11 cellular contexts compared by ENCODE assay signal in genomic region chr2:127173073-127173472, GRCh38. TPM values are rescaled to one million over a fixed set of nuclear protein-coding genes. Genes with fewer than 3 reads are reported as not detected.
A peak's percentile ranks its signal among the peaks of the same experiment; 100 is the strongest.
DNase-seq lines count a peak whose midpoint lies in the region; ATAC-seq and TF ChIP-seq lines count a peak whose summit lies in the region.
"Had no signal": no experiment of that assay in that cellular context is flagged by ENCODE, and none has a peak within 500 bp of the region (broad histone marks: within the 10 kb centered on the region; RNA-seq: fewer than 3 reads in every experiment).

No MANE protein-coding gene starts in this region.

- peak overlapping the region; percentile 25 for H3K27ac ChIP-seq in RWPE2 (ENCODE audit: poor library complexity, severe bottlenecking)
- no peak overlapping the region for H3K27ac ChIP-seq in fibroblast of lung (ENCODE audit: insufficient read depth, low read length)
- H3K27ac ChIP-seq in neuronal stem cell (replicated peaks; ENCODE audit: low read length) = no peak overlapping the region
- H3K27ac ChIP-seq: tibial artery had no signal

- H3K9me3 ChIP-seq in RWPE2 (ENCODE audit: severe bottlenecking) = no peaks in the 10 kb centered on the region
- H3K9me3 ChIP-seq in fibroblast of lung (ENCODE audit: control insufficient read depth, insufficient read depth, low read depth, low read length) = no peaks in the 10 kb centered on the region
- H3K9me3 ChIP-seq in neuronal stem cell (replicated peaks in 1 of 2; ENCODE audit: control insufficient read depth in 2 of 2, insufficient read depth in 1 of 2, low read depth in 1 of 2, low read length in 2 of 2) = no peaks in the 10 kb centered on the region
- H3K9me3 ChIP-seq: tibial artery had no signal

- peak; percentile 86 for ATAC-seq in RWPE2 (ENCODE audit: low read depth)

- H3K4me3 ChIP-seq in RWPE2 (ENCODE audit: severe bottlenecking) (no peak overlapping the region), fibroblast of lung (replicated peaks in 1 of 4; ENCODE audit: control extremely low read depth in 1 of 4, insufficient read depth in 1 of 4, low read depth in 3 of 4, low read length in 4 of 4) (no peak overlapping the region), neuronal stem cell (ENCODE audit: low read length in 2 of 2) (no peak overlapping the region)
- H3K4me3 ChIP-seq: tibial artery had no signal

- no peak overlapping the region for H2BK5ac ChIP-seq in neuronal stem cell (ENCODE audit: low read length)

- no peak overlapping the region for H4K8ac ChIP-seq in neuronal stem cell (ENCODE audit: low read depth, low read length)

- no peaks in the 10 kb centered on the region for H4K20me1 ChIP-seq in fibroblast of lung (ENCODE audit: control insufficient read depth, extremely low read depth, insufficient read depth, low read length)

- H3K36me3 ChIP-seq in RWPE2 (ENCODE audit: low read depth) = no peaks in the 10 kb centered on the region
- H3K36me3 ChIP-seq in fibroblast of lung (ENCODE audit: control insufficient read depth, insufficient read depth, low read length) = no peaks in the 10 kb centered on the region
- no peaks in the 10 kb centered on the region for H3K36me3 ChIP-seq in neuronal stem cell (replicated peaks in 1 of 2; ENCODE audit: control insufficient read depth in 2 of 2, insufficient read depth in 2 of 2, low read length in 2 of 2)
- H3K36me3 ChIP-seq: tibial artery had no signal

- no peak overlapping the region for H2BK15ac ChIP-seq in neuronal stem cell (ENCODE audit: low read length)

- no peaks in the 10 kb centered on the region for H3K79me1 ChIP-seq in neuronal stem cell (ENCODE audit: low read depth, low read length)

- no peak overlapping the region for H2BK12ac ChIP-seq in neuronal stem cell (ENCODE audit: low read length)

- no peak overlapping the region for H3K9ac ChIP-seq in fibroblast of lung (ENCODE audit: insufficient read depth, low read length)
- H3K9ac ChIP-seq in neuronal stem cell (ENCODE audit: low read depth, low read length, poor library complexity) = no peak overlapping the region

- H2AFZ ChIP-seq in fibroblast of lung (ENCODE audit: low read length) = no peak overlapping the region
- H2AFZ ChIP-seq in neuronal stem cell (ENCODE audit: low read length) = peak overlapping the region; percentile 11

- H3K4me1 ChIP-seq in RWPE2 (ENCODE audit: insufficient read depth, poor library complexity, severe bottlenecking) (peaks cover 10% of the 10 kb centered on the region), fibroblast of lung (ENCODE audit: control insufficient read depth, extremely low read depth, insufficient read depth, low read length) (peaks cover 3% of the 10 kb centered on the region), neuronal stem cell (ENCODE audit: control insufficient read depth in 2 of 2, insufficient read depth in 1 of 2, low read depth in 1 of 2, low read length in 2 of 2) (peaks cover 0 to 5% of the 10 kb centered on the region in 2 donors)

- no peak overlapping the region for H2BK120ac ChIP-seq in neuronal stem cell (ENCODE audit: low read depth, low read length)

- H2AK5ac ChIP-seq in neuronal stem cell (ENCODE audit: low read depth, low read length) = no peak overlapping the region

- no peak overlapping the region for H3K4ac ChIP-seq in neuronal stem cell (ENCODE audit: low read length)

- H3K79me2 ChIP-seq in fibroblast of lung (ENCODE audit: control insufficient read depth, insufficient read depth, low read length) = no peaks in the 10 kb centered on the region

- H3K23ac ChIP-seq in neuronal stem cell (ENCODE audit: low read depth, low read length, poor library complexity) = no peak overlapping the region

- H4K91ac ChIP-seq in neuronal stem cell (ENCODE audit: low read depth, low read length, poor library complexity) = no peak overlapping the region

- H3K27me3 ChIP-seq in RWPE2 (ENCODE audit: insufficient read depth, poor library complexity, severe bottlenecking) (no peaks in the 10 kb centered on the region), fibroblast of lung (ENCODE audit: control insufficient read depth, insufficient read depth, low read length) (no peaks in the 10 kb centered on the region), neuronal stem cell (ENCODE audit: control insufficient read depth in 3 of 3, insufficient read depth in 3 of 3, low read depth in 1 of 3, low read length in 3 of 3) (no peaks in the 10 kb centered on the region)
- H3K27me3 ChIP-seq: tibial artery had no signal

- no CpG with 5 or more reads among the region's 6 CpGs for WGBS in neuronal stem cell (ENCODE audit: extremely low coverage in 2 of 2, insufficient read length in 2 of 2, insufficient replicate concordance in 1 of 2), 2 donors

- H3K18ac ChIP-seq in neuronal stem cell (ENCODE audit: low read length) = no peak overlapping the region

- no peak overlapping the region for H3K4me2 ChIP-seq in fibroblast of lung (ENCODE audit: extremely low read depth, insufficient read depth, low read length)
- no peak overlapping the region for H3K4me2 ChIP-seq in neuronal stem cell (ENCODE audit: insufficient read depth, low read length, poor library complexity, severe bottlenecking)

- DNase-seq in AG20443 (ENCODE audit: low spot score) = peak; percentile 86
- DNase-seq in RWPE2 (ENCODE audit: low spot score) = no peak
- DNase-seq in fibroblast of lung (ENCODE audit: low read depth in 2 of 2) = peak; percentile 92 to 94
- DNase-seq in neuronal stem cell (ENCODE audit: low spot score) = no peak
- DNase-seq in NCI-H748 treated with DMSO at 0.1 percent for 48 hours (lab: John Stamatoyannopoulos, UW) = no peak
- DNase-seq in DMS53 (lab: John Stamatoyannopoulos, UW) = no peak
- no peak for DNase-seq in NCI-H1105 treated with DMSO at 0.1 percent for 48 hours (lab: John Stamatoyannopoulos, UW)
- DNase-seq in SKM-1 treated with dmso at 0.1 percent for 144 hours (lab: John Stamatoyannopoulos, UW; ENCODE audit: unreplicated experiment) = no peak
- DNase-seq: C1 segment of cervical spinal cord, glutamatergic neuron had no signal

- TF ChIP-seq CTCF in RWPE2 (IDR thresholded peaks at IDR 0.05; ENCODE audit: poor library complexity, severe bottlenecking) (no peak), fibroblast of lung (conservative IDR thresholded peaks at IDR 0.05 in 1 of 2, IDR thresholded peaks at IDR 0.05 in 1 of 2; ENCODE audit: low read depth in 1 of 2, low read length in 2 of 2) (no peak)

- no peak overlapping the region for H3K14ac ChIP-seq in neuronal stem cell (ENCODE audit: low read length)

RNA-seq across cellular contexts. Expression of gene CYP27C1, which starts 47.0 kb away (rescaled TPM):
- not detected in 2 replicates for total RNA-seq in fibroblast of lung
- polyA plus RNA-seq in fibroblast of lung = 0.07 TPM in 1 of 2 replicates, not detected in the other
- polyA plus RNA-seq in fibroblast of lung (2012) = 0.09 TPM in 1 of 2 replicates, not detected in the other
- not detected in 2 replicates for polyA minus RNA-seq in fibroblast of lung (ENCODE audit: low replicate concordance)
- 3.7 TPM for polyA plus RNA-seq in neuronal stem cell (2013, experiment 1 of 2)
- 4.0 TPM for polyA plus RNA-seq in neuronal stem cell (2013, experiment 2 of 2)

Comparison
In these comparisons a context has a peak if more than half of its experiments do, and no peak if none do; other contexts are left out.
1. DNase-seq: peak in AG20443 (single experiment) and fibroblast of lung (2 of 2); none in RWPE2 (single experiment), neuronal stem cell (single experiment), NCI-H748 treated with DMSO at 0.1 percent for 48 hours (single experiment), DMS53 (single experiment), NCI-H1105 treated with DMSO at 0.1 percent for 48 hours (single experiment) and SKM-1 treated with dmso at 0.1 percent for 144 hours (single experiment).